ENCODE assay signal across 8 cellular contexts in genomic region chr18:13218376-13219011, GRCh38. TPM values are rescaled to one million over a fixed set of nuclear protein-coding genes. Genes with fewer than 3 reads are reported as not detected.
DNase-seq lines count a peak whose midpoint lies in the region; ATAC-seq and TF ChIP-seq lines count a peak whose summit lies in the region.

LDLRAD4 (plus strand) TSS chr18:13218760.

- H3K4ac ChIP-seq in neuronal stem cell (ENCODE audit: low read length) = no peak within 1 kb of the TSS

- DNase-seq in ELF-1 (ENCODE audit: low read depth, low spot score) (peak; percentile 53), NCI-H345 (lab: John Stamatoyannopoulos, UW) (peak; percentile 58), activated T-helper 1 cell treated with Interleukin-2 at 50 U/mL for 16 hours (ENCODE audit: low read depth) (peak; percentile 13), neuronal stem cell (ENCODE audit: low spot score) (peak; percentile 26), ureter (ENCODE audit: low spot score) (no peak)

- peak within 1 kb of the TSS; percentile 97 for H3K18ac ChIP-seq in neuronal stem cell (ENCODE audit: low read length)

- TF ChIP-seq EP300 in gastroesophageal sphincter (IDR thresholded peaks at IDR 0.05) = no peak

- H3K27ac ChIP-seq in gastroesophageal sphincter (peak within 1 kb of the TSS; percentile 37 to 93 (median 89)), neuronal stem cell (replicated peaks; ENCODE audit: low read length) (no peak within 1 kb of the TSS)

- H2BK15ac ChIP-seq in neuronal stem cell (ENCODE audit: low read length) = peak within 1 kb of the TSS; percentile 77

- no peak within 1 kb of the TSS for H4K8ac ChIP-seq in neuronal stem cell (ENCODE audit: low read depth, low read length)

- H2BK5ac ChIP-seq in neuronal stem cell (ENCODE audit: low read length) = no peak within 1 kb of the TSS

- H3K9ac ChIP-seq in neuronal stem cell (ENCODE audit: low read depth, low read length, poor library complexity) = peak within 1 kb of the TSS; percentile 68

- H2BK120ac ChIP-seq in neuronal stem cell (ENCODE audit: low read depth, low read length) = no peak within 1 kb of the TSS

- H3K9me3 ChIP-seq in gastroesophageal sphincter = no peaks in the 10 kb centered on the region
- H3K9me3 ChIP-seq in neuronal stem cell (replicated peaks in 1 of 2; ENCODE audit: control insufficient read depth in 2 of 2, insufficient read depth in 1 of 2, low read depth in 1 of 2, low read length in 2 of 2) = no peaks in the 10 kb centered on the region

- H3K4me3 ChIP-seq in gastroesophageal sphincter (peak within 1 kb of the TSS; percentile 64 to 75), neuronal stem cell (ENCODE audit: low read length in 2 of 2) (peak within 1 kb of the TSS; percentile 40 to 85)

- H3K27me3 ChIP-seq in gastroesophageal sphincter (no peaks in the 10 kb centered on the region), neuronal stem cell (ENCODE audit: control insufficient read depth in 3 of 3, insufficient read depth in 3 of 3, low read depth in 1 of 3, low read length in 3 of 3) (peaks cover 5 to 94% (median 33%) of the 10 kb centered on the region in 3 experiments)

- H2BK12ac ChIP-seq in neuronal stem cell (ENCODE audit: low read length) = peak within 1 kb of the TSS; percentile 52

- no peak within 1 kb of the TSS for H2AK5ac ChIP-seq in neuronal stem cell (ENCODE audit: low read depth, low read length)

- H3K36me3 ChIP-seq in gastroesophageal sphincter (no peaks in the 10 kb centered on the region), neuronal stem cell (replicated peaks in 1 of 2; ENCODE audit: control insufficient read depth in 2 of 2, insufficient read depth in 2 of 2, low read length in 2 of 2) (no peaks in the 10 kb centered on the region)

- 0% methylated on average over 1 to 4 of the region's 58 CpGs for WGBS in gastroesophageal sphincter (ENCODE audit: low coverage in 1 of 2), 2 donors
- no CpG with 5 or more reads among the region's 58 CpGs for WGBS in neuronal stem cell (ENCODE audit: extremely low coverage in 2 of 2, insufficient read length in 2 of 2, insufficient replicate concordance in 1 of 2), 2 donors

- TF ChIP-seq CTCF in gastroesophageal sphincter (IDR thresholded peaks at IDR 0.05) = no peak

- H2AFZ ChIP-seq in neuronal stem cell (ENCODE audit: low read length) = peak within 1 kb of the TSS; percentile 88

- peak within 1 kb of the TSS; percentile 92 for H3K4me2 ChIP-seq in neuronal stem cell (ENCODE audit: insufficient read depth, low read length, poor library complexity, severe bottlenecking)

- ATAC-seq in gastroesophageal sphincter (no peak), HG03045 (IDR thresholded peaks at IDR 0.05; ENCODE audit: unreplicated experiment) (no peak), GM18519 (IDR thresholded peaks at IDR 0.05; ENCODE audit: low FRiP score, unreplicated experiment) (no peak)

- peak within 1 kb of the TSS; percentile 83 for H3K23ac ChIP-seq in neuronal stem cell (ENCODE audit: low read depth, low read length, poor library complexity)

- H3K4me1 ChIP-seq in gastroesophageal sphincter (peaks cover 7 to 69% (median 45%) of the 10 kb centered on the region in 3 donors), neuronal stem cell (ENCODE audit: control insufficient read depth in 2 of 2, insufficient read depth in 1 of 2, low read depth in 1 of 2, low read length in 2 of 2) (peaks cover 4 to 21% of the 10 kb centered on the region in 2 donors)

- no peaks in the 10 kb centered on the region for H3K79me1 ChIP-seq in neuronal stem cell (ENCODE audit: low read depth, low read length)

- H3K14ac ChIP-seq in neuronal stem cell (ENCODE audit: low read length) = peak within 1 kb of the TSS; percentile 27

- TF ChIP-seq POLR2A in gastroesophageal sphincter (IDR thresholded peaks at IDR 0.05) = peak in 1 of 2 donors; percentile 18

- H4K91ac ChIP-seq in neuronal stem cell (ENCODE audit: low read depth, low read length, poor library complexity) = no peak within 1 kb of the TSS

RNA-seq across cellular contexts. Expression of gene LDLRAD4, which starts in this region (rescaled TPM):
- 10 to 100 TPM; 28.1 to 85.9 (median 55.2) TPM for total RNA-seq in gastroesophageal sphincter
- polyA plus RNA-seq in neuronal stem cell (2013, experiment 1 of 2) = 1.5 TPM
- 1.1 TPM for polyA plus RNA-seq in neuronal stem cell (2013, experiment 2 of 2)
- 39.7 TPM for total RNA-seq in ureter
